7 cellular contexts compared by ENCODE assay signal in the genomic region with DNA sequence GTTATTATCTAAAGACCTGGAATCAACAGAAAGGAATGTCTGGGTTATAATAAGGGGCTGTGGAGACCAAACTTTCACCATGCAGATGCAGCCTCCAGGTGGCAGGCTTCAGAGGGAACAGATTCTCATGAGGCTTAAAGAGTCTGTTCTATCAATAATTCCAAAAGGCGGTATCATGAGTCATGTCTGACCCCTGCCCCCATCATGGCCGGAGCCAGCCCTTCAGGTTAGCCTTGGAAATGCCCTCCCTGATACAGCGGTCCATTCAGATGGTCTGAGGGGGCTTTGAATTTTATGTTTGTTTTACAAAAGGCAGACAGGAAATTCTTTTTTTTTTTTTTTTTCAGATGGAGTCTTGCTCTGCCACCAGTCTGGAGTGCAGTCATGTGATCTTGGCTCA. TPM values are rescaled to one million over a fixed set of nuclear protein-coding genes. Genes with fewer than 3 reads are reported as not detected.
DNase-seq lines count a peak whose midpoint lies in the region; TF ChIP-seq lines count a peak whose summit lies in the region.

No MANE protein-coding gene starts in this region.

- no peaks in the 10 kb centered on the region for H3K4me1 ChIP-seq in vagina

- no peaks in the 10 kb centered on the region for H3K27me3 Mint-ChIP-seq in mesothelial cell of epicardium (ENCODE audit: low read depth)

- no peak overlapping the region for H3K27ac ChIP-seq in vagina

- H3K9me3 Mint-ChIP-seq in mesothelial cell of epicardium = peaks cover 8% of the 10 kb centered on the region

- H3K4me3 Mint-ChIP-seq in mesothelial cell of epicardium = no peak overlapping the region

- TF ChIP-seq CTCF in choroid plexus epithelial cell (conservative IDR thresholded peaks at IDR 0.05; ENCODE audit: low read depth, low read length) = peak; percentile 76
- TF ChIP-seq CTCF in mesothelial cell of epicardium (IDR thresholded peaks at IDR 0.05; ENCODE audit: unreplicated experiment) = peak; percentile 43
- peak in 2 of 3 experiments; percentile 33 to 36 for TF ChIP-seq CTCF in vagina (IDR thresholded peaks at IDR 0.05)

- H3K36me3 ChIP-seq in vagina = no peaks in the 10 kb centered on the region

- DNase-seq in ELR (ENCODE audit: low read depth) = peak; percentile 85
- DNase-seq in HT1080 (ENCODE audit: low read depth) = peak; percentile 73
- peak; percentile 40 for DNase-seq in SK-N-DZ (ENCODE audit: low spot score)
- peak; percentile 85 for DNase-seq in choroid plexus epithelial cell (ENCODE audit: low read depth)
- no peak for DNase-seq in mesothelial cell of epicardium (ENCODE audit: low spot score in 2 of 2, unreplicated experiment in 2 of 2)
- DNase-seq in vagina (ENCODE audit: extremely low spot score in 2 of 2) = no peak
- no peak for DNase-seq in Ammon's horn (ENCODE audit: low spot score)

- peaks cover 13% of the 10 kb centered on the region for H3K4me1 Mint-ChIP-seq in mesothelial cell of epicardium

- no peaks in the 10 kb centered on the region for H3K36me3 Mint-ChIP-seq in mesothelial cell of epicardium

- H3K4me3 ChIP-seq in choroid plexus epithelial cell (ENCODE audit: low read depth, low read length) (no peak overlapping the region), vagina (no peak overlapping the region)

- no peak overlapping the region for H3K27ac Mint-ChIP-seq in mesothelial cell of epicardium

- TF ChIP-seq POLR2A in vagina (IDR thresholded peaks at IDR 0.05) = no peak

- no peaks in the 10 kb centered on the region for H3K9me3 ChIP-seq in vagina

- intact Hi-C loops in vagina (cut with DNase I) = no loop called here

- no peaks in the 10 kb centered on the region for H3K27me3 ChIP-seq in vagina

RNA-seq across cellular contexts. Expression of gene LAMP1, which starts 21.7 kb away (rescaled TPM):
- total RNA-seq in HT1080 (2014; rRNA removed; shearing (Covaris generic)) = 175 and 178 TPM in 2 replicates
- 188 and 189 TPM in 2 replicates for polyA plus RNA-seq in HT1080 (2015; cell fraction: cytosol; rRNA removed)
- 325 and 373 TPM in 2 replicates for polyA plus RNA-seq in HT1080 (2015; cell fraction: nucleus; rRNA removed)
- 68.3 and 74.7 TPM in 2 replicates for polyA plus RNA-seq in SK-N-DZ (2014; cell fraction: cytosol; rRNA removed)
- 32.7 and 37.4 TPM in 2 replicates for polyA plus RNA-seq in SK-N-DZ (2014; cell fraction: nucleus; rRNA removed)
- total RNA-seq in mesothelial cell of epicardium = 109 to 116 TPM (median 116 TPM) in 3 replicates
- 77.8 TPM for total RNA-seq in vagina

Comparison
In these comparisons a context has a peak if more than half of its experiments do, and no peak if none do; other contexts are left out.
1. DNase-seq: peak in ELR (single experiment), HT1080 (single experiment), SK-N-DZ (single experiment) and choroid plexus epithelial cell (single experiment); none in mesothelial cell of epicardium (0 of 2), vagina (0 of 2) and Ammon's horn (single experiment).
2. Peak in every context shown above with its lines, with median percentiles within 50 percentile points of each other: CTCF ChIP-seq.